Comparison of ENCODE assay signal across 22 cellular contexts in genomic region chr1:109024651-109025050, GRCh38. TPM values are rescaled to one million over a fixed set of nuclear protein-coding genes. Genes with fewer than 3 reads are reported as not detected.
DNase-seq lines count a peak whose midpoint lies in the region; ATAC-seq and TF ChIP-seq lines count a peak whose summit lies in the region.
"Had no signal": no experiment of that assay in that cellular context is flagged by ENCODE, and none has a peak within 500 bp of the region (broad histone marks: within the 10 kb centered on the region; RNA-seq: fewer than 3 reads in every experiment).

No MANE protein-coding gene starts in this region.

- no peaks in the 10 kb centered on the region for H3F3A ChIP-seq in neural progenitor cell (ENCODE audit: low read depth)

- H3K4me3 ChIP-seq in choroid plexus epithelial cell (ENCODE audit: low read depth, low read length) = no peak overlapping the region
- no peak overlapping the region for H3K4me3 ChIP-seq in neural progenitor cell
- H3K4me3 ChIP-seq: A549, SK-N-MC had no signal

- no peaks in the 10 kb centered on the region for H3K27me3 ChIP-seq in neural progenitor cell
- H3K27me3 ChIP-seq: BE2C had no signal

- no peak overlapping the region for H3K27ac ChIP-seq in neural progenitor cell
- H3K27ac ChIP-seq: A549, RWPE1, SK-N-MC had no signal

- no peak overlapping the region for H2AFZ ChIP-seq in neural progenitor cell (replicated peaks)

- no peak overlapping the region for H3K4me2 ChIP-seq in neural progenitor cell
- H3K4me2 ChIP-seq: A549 had no signal

- H3K9me3 ChIP-seq in neural progenitor cell (ENCODE audit: low read depth) = no peaks in the 10 kb centered on the region
- H3K9me3 ChIP-seq: A549, BE2C had no signal

- no peaks in the 10 kb centered on the region for H3K4me1 ChIP-seq in neural progenitor cell
- H3K4me1 ChIP-seq: A549, BE2C had no signal

- peaks cover 8% of the 10 kb centered on the region for H3K36me3 Mint-ChIP-seq in neural progenitor cell

- H4K20me1 ChIP-seq in neural progenitor cell (ENCODE audit: low read depth) = no peaks in the 10 kb centered on the region

- no peak for ATAC-seq in GM18867 (IDR thresholded peaks at IDR 0.05; ENCODE audit: unreplicated experiment)
- ATAC-seq: A549 had no signal

- H3K9me3 Mint-ChIP-seq in neural progenitor cell = no peaks in the 10 kb centered on the region
- H3K9me3 Mint-ChIP-seq: IgD-negative memory B cell had no signal

- TF ChIP-seq CTCF in choroid plexus epithelial cell (conservative IDR thresholded peaks at IDR 0.05; ENCODE audit: low read depth, low read length) = no peak
- no peak for TF ChIP-seq CTCF in neural progenitor cell (IDR thresholded peaks at IDR 0.05)

- no peaks in the 10 kb centered on the region for H3K27me3 Mint-ChIP-seq in neural progenitor cell (ENCODE audit: insufficient read depth, low read depth)
- H3K27me3 Mint-ChIP-seq: IgD-negative memory B cell had no signal

- no peak overlapping the region for H3K9ac ChIP-seq in neural progenitor cell

- no peaks in the 10 kb centered on the region for H3K36me3 ChIP-seq in neural progenitor cell

- H3K27ac Mint-ChIP-seq in neural progenitor cell = peak overlapping the region; percentile 66
- H3K27ac Mint-ChIP-seq: IgD-negative memory B cell had no signal

- H3K4me3 Mint-ChIP-seq in neural progenitor cell = no peak overlapping the region
- H3K4me3 Mint-ChIP-seq: IgD-negative memory B cell had no signal

- no peaks in the 10 kb centered on the region for H3K4me1 Mint-ChIP-seq in neural progenitor cell

- H3K79me2 ChIP-seq in neural progenitor cell (ENCODE audit: low read depth) = no peaks in the 10 kb centered on the region

- DNase-seq in EL (peak; percentile 12), M059J (ENCODE audit: low read depth) (peak; percentile 18), choroid plexus epithelial cell (ENCODE audit: low read depth) (peak; percentile 22), neural progenitor cell (ENCODE audit: low spot score) (no peak), NCI-H69 (lab: John Stamatoyannopoulos, UW) (no peak), globus pallidus (ENCODE audit: low spot score) (no peak)
- no peak for DNase-seq in activated CD8-positive, alpha-beta memory T cell treated with anti-CD3 and anti-CD28 coated beads, Interleukin-2, amount 50 U/mL, for 4 hours
- DNase-seq: BE2C; GOT3; Kasumi-1; MM.1S; NCI-H1092; NCI-H1436; NCI-H1930; NCI-H748 treated with DMSO at 0.1 percent for 48 hours; NK-92 treated with Interleukin-12 subunit alpha and Interleukin-12 subunit beta, amount 100 ng/mL, for 24 hours; SHP77 treated with DMSO at 0.1 percent for 48 hours had no signal

RNA-seq across cellular contexts. Expression of gene WDR47, which starts 17.3 kb away (rescaled TPM):
- total RNA-seq in M059J (2014; rRNA removed; shearing (Covaris generic)) = 11.0 and 14.6 TPM in 2 replicates
- total RNA-seq in neural progenitor cell (ENCODE audit: low replicate concordance) = 8.2 and 17.3 TPM in 2 replicates

RNA-seq across cellular contexts. Expression of gene TAF13, which starts 51.2 kb away (rescaled TPM):
- 73.4 and 97.8 TPM in 2 replicates for total RNA-seq in M059J (2014; rRNA removed; shearing (Covaris generic))
- total RNA-seq in neural progenitor cell (ENCODE audit: low replicate concordance) = 26.9 and 48.4 TPM in 2 replicates

Comparison
In these comparisons a context has a peak if more than half of its experiments do, and no peak if none do; other contexts are left out.
1. DNase-seq: peak in EL (single experiment), M059J (single experiment) and choroid plexus epithelial cell (single experiment); none in neural progenitor cell (single experiment), NCI-H69 (single experiment), activated CD8-positive, alpha-beta memory T cell treated with anti-CD3 and anti-CD28 coated beads, Interleukin-2, amount 50 U/mL, for 4 hours (single experiment) and globus pallidus (single experiment).